Comparison of ENCODE assay signal across 2 cellular contexts in the genomic region with DNA sequence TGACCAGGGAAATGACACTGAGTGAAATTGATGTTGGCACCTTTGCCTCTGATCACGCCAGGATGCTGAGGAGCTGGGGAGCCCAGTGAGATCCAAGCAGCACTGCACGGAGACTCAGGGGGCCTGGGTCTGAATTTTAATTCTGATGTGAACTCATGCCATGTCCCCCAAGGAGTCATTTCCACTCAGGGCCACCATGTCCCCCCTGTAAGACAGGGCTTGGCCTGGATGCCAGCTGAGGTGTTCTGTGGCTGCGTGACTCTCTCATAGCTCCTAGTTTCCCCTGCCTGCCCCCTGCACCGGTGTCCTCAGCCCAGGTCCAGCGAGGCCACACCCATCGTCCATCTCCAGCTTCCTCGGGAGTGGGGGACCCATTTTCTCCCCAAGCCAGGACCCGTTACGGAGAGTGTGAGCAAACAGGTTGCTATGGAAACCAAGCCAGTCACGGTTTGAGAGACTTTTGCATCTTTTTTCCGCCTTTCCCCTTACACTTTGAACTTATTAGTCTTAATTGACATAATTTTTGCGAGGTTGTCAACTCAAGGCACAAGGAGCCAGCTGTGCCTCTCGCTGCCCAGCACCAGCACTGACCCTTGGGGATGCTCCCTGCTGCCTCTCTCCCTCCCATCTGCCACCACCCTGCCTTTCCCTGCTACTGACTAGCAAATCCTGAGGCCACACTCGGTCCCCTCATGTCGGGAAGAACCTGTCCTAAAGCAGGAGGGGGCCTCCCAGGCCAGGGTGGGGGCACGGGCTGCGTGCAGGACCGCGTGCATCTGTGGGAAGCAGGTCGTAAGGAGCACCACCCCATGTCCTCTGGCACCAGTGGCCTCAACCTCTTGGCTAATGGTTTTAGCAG.
TF ChIP-seq lines count a peak whose summit lies in the region.

No MANE protein-coding gene starts in this region.

TF ChIP-seq in SK-N-SH, 30 proteins besides CTCF, POLR2A, EP300 and RAD21 (continued from another document):
- TF ChIP-seq, protein P1, sequence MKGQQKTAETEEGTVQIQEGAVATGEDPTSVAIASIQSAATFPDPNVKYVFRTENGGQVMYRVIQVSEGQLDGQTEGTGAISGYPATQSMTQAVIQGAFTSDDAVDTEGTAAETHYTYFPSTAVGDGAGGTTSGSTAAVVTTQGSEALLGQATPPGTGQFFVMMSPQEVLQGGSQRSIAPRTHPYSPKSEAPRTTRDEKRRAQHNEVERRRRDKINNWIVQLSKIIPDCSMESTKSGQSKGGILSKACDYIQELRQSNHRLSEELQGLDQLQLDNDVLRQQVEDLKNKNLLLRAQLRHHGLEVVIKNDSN (IDR thresholded peaks at IDR 0.05; ENCODE audit: borderline replicate concordance, low read depth), result no peak
- TF ChIP-seq CHD2 (IDR thresholded peaks at IDR 0.05; ENCODE audit: low read length, partially characterized antibody), result no peak
- no peak for TF ChIP-seq RCOR1 (IDR thresholded peaks at IDR 0.05; ENCODE audit: low read length)
- TF ChIP-seq SIN3A (IDR thresholded peaks at IDR 0.05; ENCODE audit: borderline replicate concordance, low read depth, low read length), result no peak
- TF ChIP-seq JUND (IDR thresholded peaks at IDR 0.05), result no peak

TF ChIP-seq in SK-N-SH treated with all-trans-retinoic acid at 6 μM for 48 hours, 23 proteins besides CTCF, POLR2A, EP300 and RAD21:
- no peak for TF ChIP-seq PPARA (CRISPR knock-in tag; IDR thresholded peaks at IDR 0.05; ENCODE audit: borderline replicate concordance)
- no peak for TF ChIP-seq ZNF565 (CRISPR knock-in tag; conservative IDR thresholded peaks at IDR 0.05; ENCODE audit: low read depth)
- no peak for TF ChIP-seq ZFP3 (CRISPR knock-in tag; IDR thresholded peaks at IDR 0.05)
- TF ChIP-seq ISL1 (CRISPR knock-in tag; IDR thresholded peaks at IDR 0.05), result no peak
- TF ChIP-seq, protein P2, sequence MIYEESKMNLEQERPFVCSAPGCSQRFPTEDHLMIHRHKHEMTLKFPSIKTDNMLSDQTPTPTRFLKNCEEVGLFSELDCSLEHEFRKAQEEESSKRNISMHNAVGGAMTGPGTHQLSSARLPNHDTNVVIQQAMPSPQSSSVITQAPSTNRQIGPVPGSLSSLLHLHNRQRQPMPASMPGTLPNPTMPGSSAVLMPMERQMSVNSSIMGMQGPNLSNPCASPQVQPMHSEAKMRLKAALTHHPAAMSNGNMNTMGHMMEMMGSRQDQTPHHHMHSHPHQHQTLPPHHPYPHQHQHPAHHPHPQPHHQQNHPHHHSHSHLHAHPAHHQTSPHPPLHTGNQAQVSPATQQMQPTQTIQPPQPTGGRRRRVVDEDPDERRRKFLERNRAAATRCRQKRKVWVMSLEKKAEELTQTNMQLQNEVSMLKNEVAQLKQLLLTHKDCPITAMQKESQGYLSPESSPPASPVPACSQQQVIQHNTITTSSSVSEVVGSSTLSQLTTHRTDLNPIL (CRISPR knock-in tag; IDR thresholded peaks at IDR 0.05; ENCODE audit: low read depth), result no peak
- TF ChIP-seq ESRRG (CRISPR knock-in tag; IDR thresholded peaks at IDR 0.05), result no peak
- no peak for TF ChIP-seq BACH2 (CRISPR knock-in tag; IDR thresholded peaks at IDR 0.05; ENCODE audit: borderline replicate concordance)
- no peak for TF ChIP-seq ZNF8 (CRISPR knock-in tag; IDR thresholded peaks at IDR 0.05)
- TF ChIP-seq ARNTL (CRISPR knock-in tag; IDR thresholded peaks at IDR 0.05; ENCODE audit: borderline replicate concordance, low read depth), result no peak
- TF ChIP-seq, protein P3, sequence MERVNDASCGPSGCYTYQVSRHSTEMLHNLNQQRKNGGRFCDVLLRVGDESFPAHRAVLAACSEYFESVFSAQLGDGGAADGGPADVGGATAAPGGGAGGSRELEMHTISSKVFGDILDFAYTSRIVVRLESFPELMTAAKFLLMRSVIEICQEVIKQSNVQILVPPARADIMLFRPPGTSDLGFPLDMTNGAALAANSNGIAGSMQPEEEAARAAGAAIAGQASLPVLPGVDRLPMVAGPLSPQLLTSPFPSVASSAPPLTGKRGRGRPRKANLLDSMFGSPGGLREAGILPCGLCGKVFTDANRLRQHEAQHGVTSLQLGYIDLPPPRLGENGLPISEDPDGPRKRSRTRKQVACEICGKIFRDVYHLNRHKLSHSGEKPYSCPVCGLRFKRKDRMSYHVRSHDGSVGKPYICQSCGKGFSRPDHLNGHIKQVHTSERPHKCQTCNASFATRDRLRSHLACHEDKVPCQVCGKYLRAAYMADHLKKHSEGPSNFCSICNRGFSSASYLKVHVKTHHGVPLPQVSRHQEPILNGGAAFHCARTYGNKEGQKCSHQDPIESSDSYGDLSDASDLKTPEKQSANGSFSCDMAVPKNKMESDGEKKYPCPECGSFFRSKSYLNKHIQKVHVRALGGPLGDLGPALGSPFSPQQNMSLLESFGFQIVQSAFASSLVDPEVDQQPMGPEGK (CRISPR knock-in tag; IDR thresholded peaks at IDR 0.05; ENCODE audit: borderline replicate concordance), result no peak
- no peak for TF ChIP-seq GLIS3 (CRISPR knock-in tag; IDR thresholded peaks at IDR 0.05)
- no peak for TF ChIP-seq ZC3H10 (CRISPR knock-in tag; IDR thresholded peaks at IDR 0.05)
- no peak for TF ChIP-seq TOX (CRISPR knock-in tag; IDR thresholded peaks at IDR 0.05; ENCODE audit: borderline replicate concordance)
- no peak for TF ChIP-seq SNAI2 (CRISPR knock-in tag; IDR thresholded peaks at IDR 0.05)
- no peak for TF ChIP-seq OSR1 (CRISPR knock-in tag; IDR thresholded peaks at IDR 0.05)
- TF ChIP-seq, protein P4, sequence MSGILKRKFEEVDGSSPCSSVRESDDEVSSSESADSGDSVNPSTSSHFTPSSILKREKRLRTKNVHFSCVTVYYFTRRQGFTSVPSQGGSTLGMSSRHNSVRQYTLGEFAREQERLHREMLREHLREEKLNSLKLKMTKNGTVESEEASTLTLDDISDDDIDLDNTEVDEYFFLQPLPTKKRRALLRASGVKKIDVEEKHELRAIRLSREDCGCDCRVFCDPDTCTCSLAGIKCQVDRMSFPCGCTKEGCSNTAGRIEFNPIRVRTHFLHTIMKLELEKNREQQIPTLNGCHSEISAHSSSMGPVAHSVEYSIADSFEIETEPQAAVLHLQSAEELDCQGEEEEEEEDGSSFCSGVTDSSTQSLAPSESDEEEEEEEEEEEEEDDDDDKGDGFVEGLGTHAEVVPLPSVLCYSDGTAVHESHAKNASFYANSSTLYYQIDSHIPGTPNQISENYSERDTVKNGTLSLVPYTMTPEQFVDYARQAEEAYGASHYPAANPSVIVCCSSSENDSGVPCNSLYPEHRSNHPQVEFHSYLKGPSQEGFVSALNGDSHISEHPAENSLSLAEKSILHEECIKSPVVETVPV (CRISPR knock-in tag; IDR thresholded peaks at IDR 0.05), result no peak
